ENCODE assay signal across 8 cellular contexts in the genomic region with DNA sequence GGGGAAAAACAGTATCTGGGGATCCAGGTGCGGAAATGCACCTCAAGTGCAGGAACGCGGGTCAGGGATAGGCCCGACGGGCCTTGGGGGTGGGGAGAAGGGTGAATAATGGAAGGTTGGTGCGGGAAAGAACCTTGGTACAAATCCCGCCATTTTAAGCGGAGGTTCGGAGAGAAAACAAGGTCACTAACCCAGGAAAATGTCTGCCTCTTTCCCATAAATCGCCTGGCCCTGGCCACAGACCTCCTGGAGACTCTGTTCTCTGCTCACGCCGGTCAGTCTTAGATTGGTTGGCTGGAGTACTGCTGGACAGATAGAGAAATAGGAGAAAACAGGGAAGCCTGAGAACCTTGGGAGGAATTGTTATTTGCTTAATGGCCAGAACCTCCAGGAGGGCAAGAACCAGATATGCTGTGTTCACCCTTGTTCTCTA. TPM values are rescaled to one million over a fixed set of nuclear protein-coding genes. Genes with fewer than 3 reads are reported as not detected.
A peak's percentile ranks its signal among the peaks of the same experiment; 100 is the strongest.
DNase-seq lines count a peak whose midpoint lies in the region; ATAC-seq, FAIRE-seq and TF ChIP-seq lines count a peak whose summit lies in the region.

No MANE protein-coding gene starts in this region.

- CTCF ChIA-PET in AG04449 (lab: Yijun Ruan, JAX): interaction anchor here (0.9 to 1.5 kb wide), 5 partner anchors 11 to 187 kb away, joined by 3 to 4 read pairs (median 3); no protein-coding TSS in a partner anchor

- DNase-seq in AG04449 (ENCODE audit: low read depth, low spot score) (no peak), ascending aorta (ENCODE audit: low spot score in 2 of 2) (peak in 1 of 2 donors; percentile 66), kidney (no peak), superior temporal gyrus (ENCODE audit: extremely low spot score) (peak; percentile 37), RPMI8226 (no peak)

- H3K27me3 ChIP-seq in ascending aorta: no peaks in the 10 kb centered on the region

- peak overlapping the region; percentile 84 to 95 for H3K9ac ChIP-seq in kidney (ENCODE audit: low read length in 2 of 2)

- no peaks in the 10 kb centered on the region for H3K9me3 Mint-ChIP-seq in IgD-negative memory B cell

- H3K27ac ChIP-seq in ascending aorta: peak overlapping the region; percentile 98 to 99
- peak overlapping the region; percentile 100 for H3K27ac ChIP-seq in kidney (ENCODE audit: low read depth in 2 of 2, low read length in 2 of 2)

- ATAC-seq in HG02852 (IDR thresholded peaks at IDR 0.05; ENCODE audit: unreplicated experiment) (no peak), HG03108 (IDR thresholded peaks at IDR 0.05; ENCODE audit: unreplicated experiment) (no peak)

- H3K27me3 Mint-ChIP-seq in IgD-negative memory B cell: no peaks in the 10 kb centered on the region

- POLR2A ChIA-PET in AG04449 (lab: Yijun Ruan, JAX): no interaction called here

- H3K27ac Mint-ChIP-seq in IgD-negative memory B cell: peak overlapping the region; percentile 88 to 99 (median 98)

- peak overlapping the region; percentile 86 to 98 (median 96) for H3K4me3 Mint-ChIP-seq in IgD-negative memory B cell

- H3K4me3 ChIP-seq in AG04449 (ENCODE audit: low read depth, low read length): peak overlapping the region; percentile 60; the same call in 1 of the 2 replicates
- H3K4me3 ChIP-seq in ascending aorta: peak overlapping the region; percentile 82 to 94
- H3K4me3 ChIP-seq in kidney (ENCODE audit: low read length in 2 of 2): peak overlapping the region; percentile 75 to 78

- H3K4me1 Mint-ChIP-seq in IgD-negative memory B cell: peaks cover 18 to 25% (median 23%) of the 10 kb centered on the region in 3 donors

- no peak for FAIRE-seq in kidney (lab: Jason Lieb, UNC)

- intact Hi-C loops in ascending aorta (cut with DNase I): loop anchor here (5.0 to 10.0 kb wide), 3 partner anchors 424 to 1309 kb away; partner anchors contain the start of gene TAPT1
- intact Hi-C loops in kidney (cut with DNase I): no loop called here

- peaks cover 1% of the 10 kb centered on the region for H3K36me3 Mint-ChIP-seq in IgD-negative memory B cell

- H3K9me3 ChIP-seq in ascending aorta (no peaks in the 10 kb centered on the region), kidney (ENCODE audit: control insufficient read depth in 1 of 2, low read length in 2 of 2) (no peaks in the 10 kb centered on the region)

- H3K36me3 ChIP-seq in ascending aorta (no peaks in the 10 kb centered on the region), kidney (ENCODE audit: control insufficient read depth in 1 of 2, insufficient read depth in 2 of 2, low read length in 2 of 2) (no peaks in the 10 kb centered on the region)

- TF ChIP-seq CTCF in AG04449 (IDR thresholded peaks at IDR 0.05; ENCODE audit: insufficient read depth, low read length, missing control alignments) (no peak), ascending aorta (IDR thresholded peaks at IDR 0.05) (no peak), kidney (IDR thresholded peaks at IDR 0.05; ENCODE audit: borderline replicate concordance, extremely low read depth, insufficient read depth) (no peak)

- H3K4me1 ChIP-seq in ascending aorta (peaks cover 0 to 35% of the 10 kb centered on the region in 2 donors), kidney (ENCODE audit: control insufficient read depth in 1 of 2, insufficient read depth in 1 of 2, low read depth in 1 of 2, low read length in 2 of 2) (peaks cover 9 to 21% of the 10 kb centered on the region in 2 donors)

RNA-seq across cellular contexts. Expression of gene FBXL5, which starts 0.9 kb away (rescaled TPM):
- polyA plus RNA-seq in IgD-negative memory B cell (53.0 TPM), kidney (ENCODE audit: insufficient read depth, low read depth, low replicate concordance) (98.4 TPM)
- total RNA-seq in ascending aorta (59.0 TPM), kidney (95.3 TPM)

RNA-seq across cellular contexts. Expression of gene FAM200B, which starts 25.6 kb away (rescaled TPM):
- polyA plus RNA-seq in IgD-negative memory B cell: 39.5 TPM
- total RNA-seq in ascending aorta: 34.9 TPM
- total RNA-seq in kidney: 44.0 TPM
- polyA plus RNA-seq in kidney (ENCODE audit: insufficient read depth, low read depth, low replicate concordance): 115 TPM

RNA-seq across cellular contexts. Expression of gene BST1, which starts 46.8 kb away (rescaled TPM):
- polyA plus RNA-seq in IgD-negative memory B cell (0.21 TPM), kidney (ENCODE audit: insufficient read depth, low read depth, low replicate concordance) (19.0 TPM)
- total RNA-seq in ascending aorta (22.7 TPM), kidney (5.3 TPM)
